ENCODE assay signal across 15 cellular contexts in genomic region chr16:77905356-77905920, GRCh38.
DNase-seq lines count a peak whose midpoint lies in the region; ATAC-seq and TF ChIP-seq lines count a peak whose summit lies in the region.
"Had no signal": no experiment of that assay in that cellular context is flagged by ENCODE, and none has a peak within 500 bp of the region (broad histone marks: within the 10 kb centered on the region; RNA-seq: fewer than 3 reads in every experiment).

No MANE protein-coding gene starts in this region.

- DNase-seq in DMS53 treated with DMSO at 0.1 percent for 48 hours (lab: John Stamatoyannopoulos, UW; ENCODE audit: unreplicated experiment): peak; percentile 3
- peak; percentile 44 for DNase-seq in NCI-H1417 treated with DMSO at 0.1 percent for 48 hours (lab: John Stamatoyannopoulos, UW)
- peak; percentile 81 for DNase-seq in NCI-H748 treated with DMSO at 0.1 percent for 48 hours (lab: John Stamatoyannopoulos, UW)
- peak; percentile 88 for DNase-seq in fibroblast of villous mesenchyme (ENCODE audit: low read depth)
- DNase-seq in OCI-M1 (lab: John Stamatoyannopoulos, UW): no peak
- DNase-seq in stimulated activated naive CD8-positive, alpha-beta T cell treated with anti-CD3 and anti-CD28 coated beads, Interleukin-15, Interleukin-2, amounts not matched to agents 100 U/mL and 50 U/mL, for 24 hours: no peak
- DNase-seq: amygdala, Caco-2, caudate nucleus, gastrocnemius medialis, GM23248, left lung, NCI-H2171 treated with DMSO at 0.1 percent for 48 hours had no signal

- no peak overlapping the region for H3K4me3 ChIP-seq in fibroblast of villous mesenchyme (ENCODE audit: low read depth, low read length)
- H3K4me3 ChIP-seq: gastrocnemius medialis, GM23248, left lung had no signal

- no peak for ATAC-seq in GM18873 (IDR thresholded peaks at IDR 0.05; ENCODE audit: low FRiP score, unreplicated experiment)
- no peak for ATAC-seq in HG02870 (IDR thresholded peaks at IDR 0.05; ENCODE audit: unreplicated experiment)
- no peak for ATAC-seq in stimulated activated naive CD8-positive, alpha-beta T cell treated with anti-CD3 and anti-CD28 coated beads, Interleukin-15, Interleukin-2, amounts not matched to agents 100 U/mL and 50 U/mL, for 24 hours
- ATAC-seq: gastrocnemius medialis, left lung had no signal

- TF ChIP-seq CTCF in fibroblast of villous mesenchyme (IDR thresholded peaks at IDR 0.05; ENCODE audit: insufficient read depth, low read depth, low read length): no peak

Comparison
In these comparisons a context has a peak if more than half of its experiments do, and no peak if none do; other contexts are left out.
1. DNase-seq: peak in DMS53 treated with DMSO at 0.1 percent for 48 hours (single experiment), NCI-H1417 treated with DMSO at 0.1 percent for 48 hours (single experiment), NCI-H748 treated with DMSO at 0.1 percent for 48 hours (single experiment) and fibroblast of villous mesenchyme (single experiment); none in OCI-M1 (single experiment) and stimulated activated naive CD8-positive, alpha-beta T cell treated with anti-CD3 and anti-CD28 coated beads, Interleukin-15, Interleukin-2, amounts not matched to agents 100 U/mL and 50 U/mL, for 24 hours (single experiment).